ENCODE assay signal across 16 cellular contexts in genomic region chr7:46713868-46714596, GRCh38.
DNase-seq lines count a peak whose midpoint lies in the region; ATAC-seq and TF ChIP-seq lines count a peak whose summit lies in the region.
"Had no signal": no experiment of that assay in that cellular context is flagged by ENCODE, and none has a peak within 500 bp of the region (broad histone marks: within the 10 kb centered on the region; RNA-seq: fewer than 3 reads in every experiment).

No MANE protein-coding gene starts in this region.

- H3K4me1 Mint-ChIP-seq in Calu3 (ENCODE audit: low read depth, unreplicated experiment): peaks cover 21% of the 10 kb centered on the region
- no peaks in the 10 kb centered on the region for H3K4me1 Mint-ChIP-seq in T-helper 17 cell

- peak; percentile 30 for DNase-seq in Calu3
- peak; percentile 86 for DNase-seq in colonic mucosa
- DNase-seq in left colon: peak; percentile 78
- DNase-seq in renal cortical epithelial cell (ENCODE audit: low read depth): peak; percentile 86
- DNase-seq in cortex of kidney (lab: John Stamatoyannopoulos, UW): no peak
- no peak for DNase-seq in D341Med (ENCODE audit: low spot score)
- no peak for DNase-seq in T-helper 17 cell
- DNase-seq: activated effector memory CD4-positive, alpha-beta T cell treated with Interleukin-2 at 50 U/mL for 16 hours; anterior cingulate cortex; Caco-2; midbrain; NCI-H1930; NCI-H526 had no signal

- no peaks in the 10 kb centered on the region for H3K27me3 Mint-ChIP-seq in Calu3 (ENCODE audit: unreplicated experiment)
- H3K27me3 Mint-ChIP-seq in T-helper 17 cell: no peaks in the 10 kb centered on the region

- H3K4me1 ChIP-seq in colonic mucosa: no peaks in the 10 kb centered on the region

- CTCF ChIA-PET in Calu3 (lab: Charles Lee): interaction anchor here (0.6 to 1.4 kb wide), 3 partner anchors 14 to 41 kb away, joined by 3 to 4 read pairs (median 3); no protein-coding TSS in a partner anchor

- H3K36me3 Mint-ChIP-seq in Calu3 (ENCODE audit: insufficient read depth, unreplicated experiment) (no peaks in the 10 kb centered on the region), T-helper 17 cell (ENCODE audit: low read depth) (no peaks in the 10 kb centered on the region)
- H3K36me3 Mint-ChIP-seq: WTC11 had no signal

- H3K9ac ChIP-seq in colonic mucosa (ENCODE audit: low read depth in 2 of 2, low read length in 2 of 2): no peak overlapping the region

- H3K9me3 ChIP-seq in colonic mucosa: no peaks in the 10 kb centered on the region
- no peaks in the 10 kb centered on the region for H3K9me3 ChIP-seq in T-helper 17 cell (ENCODE audit: control insufficient read depth, low read length, poor library complexity, severe bottlenecking)
- H3K9me3 ChIP-seq: Caco-2, Peyer's patch had no signal

- H3K36me3 ChIP-seq in colonic mucosa: no peaks in the 10 kb centered on the region
- H3K36me3 ChIP-seq: Peyer's patch had no signal

- intact Hi-C loops in Calu3 (cut with micrococcal nuclease; ENCODE audit: unreplicated experiment) (no loop called here), colonic mucosa (cut with DNase I) (no loop called here), left colon (cut with DNase I, micrococcal nuclease) (no loop called here)

- no TSS peak for BruUV-seq in Calu3 (replicated peaks; lab: Mats Ljungman, UMichigan)

- no peaks in the 10 kb centered on the region for H3K9me3 Mint-ChIP-seq in Calu3 (ENCODE audit: low read depth, unreplicated experiment)

- no peak for TF ChIP-seq CTCF in Calu3 (IDR thresholded peaks at IDR 0.05; ENCODE audit: unreplicated experiment)
- TF ChIP-seq CTCF in colonic mucosa (IDR thresholded peaks at IDR 0.05): no peak

- H3K27ac Mint-ChIP-seq in Calu3 (ENCODE audit: unreplicated experiment) (no peak overlapping the region), T-helper 17 cell (no peak overlapping the region)
- H3K27ac Mint-ChIP-seq: WTC11 had no signal

- no peak overlapping the region for H3K4me3 Mint-ChIP-seq in Calu3 (ENCODE audit: low read depth, unreplicated experiment)
- H3K4me3 Mint-ChIP-seq in T-helper 17 cell: no peak overlapping the region
- H3K4me3 Mint-ChIP-seq: WTC11 had no signal

- no peaks in the 10 kb centered on the region for H3K27me3 ChIP-seq in colonic mucosa
- H3K27me3 ChIP-seq: Peyer's patch had no signal

- H3K4me3 ChIP-seq in colonic mucosa: no peak overlapping the region
- H3K4me3 ChIP-seq: Peyer's patch had no signal

- ATAC-seq in left colon: peak; percentile 98
- ATAC-seq in GM18502 (IDR thresholded peaks at IDR 0.05; ENCODE audit: poor library complexity, unreplicated experiment): no peak
- ATAC-seq in T-helper 17 cell: no peak
- ATAC-seq: WTC11 had no signal

- no peak overlapping the region for H3K27ac ChIP-seq in colonic mucosa

Comparison
In these comparisons a context has a peak if more than half of its experiments do, and no peak if none do; other contexts are left out.
1. DNase-seq: peak in Calu3 (single experiment), colonic mucosa (single experiment), left colon (2 of 2) and renal cortical epithelial cell (single experiment); none in cortex of kidney (single experiment), D341Med (single experiment) and T-helper 17 cell (0 of 3).